16 cellular contexts compared by ENCODE assay signal in genomic region chr5:140566665-140567064, GRCh38. TPM values are rescaled to one million over a fixed set of nuclear protein-coding genes. Genes with fewer than 3 reads are reported as not detected.
DNase-seq lines count a peak whose midpoint lies in the region; ATAC-seq and TF ChIP-seq lines count a peak whose summit lies in the region.
"Had no signal": no experiment of that assay in that cellular context is flagged by ENCODE, and none has a peak within 500 bp of the region (broad histone marks: within the 10 kb centered on the region; RNA-seq: fewer than 3 reads in every experiment).

No MANE protein-coding gene starts in this region.

- H3K4me1 Mint-ChIP-seq in Calu3 (ENCODE audit: low read depth, unreplicated experiment) (peaks cover 16% of the 10 kb centered on the region), nephron (peaks cover 41% of the 10 kb centered on the region)
- H3K4me1 Mint-ChIP-seq in activated naive CD8-positive, alpha-beta T cell treated with anti-CD3 and anti-CD28 coated beads, Interleukin-2, amount 50 U/mL, for 24 hours, result peaks cover 59% of the 10 kb centered on the region

- H3K79me2 ChIP-seq in SK-N-SH (ENCODE audit: insufficient read depth), result peaks cover 28% of the 10 kb centered on the region

- ATAC-seq in SK-N-SH treated with all-trans-retinoic acid at 6 μM for 48 hours (no peak), HG03095 (IDR thresholded peaks at IDR 0.05; ENCODE audit: unreplicated experiment) (no peak)
- no peak for ATAC-seq in activated naive CD8-positive, alpha-beta T cell treated with anti-CD3 and anti-CD28 coated beads, Interleukin-2, amount 50 U/mL, for 24 hours
- ATAC-seq: gastroesophageal sphincter had no signal

- no peak overlapping the region for H3K27ac ChIP-seq in SK-N-SH (ENCODE audit: low read depth in 2 of 2, low read length in 1 of 2)
- no peak overlapping the region for H3K27ac ChIP-seq in neuronal stem cell (replicated peaks; ENCODE audit: low read length)
- no peak overlapping the region for H3K27ac ChIP-seq in vagina
- H3K27ac ChIP-seq: 22Rv1, gastroesophageal sphincter had no signal

- H2AK5ac ChIP-seq in neuronal stem cell (ENCODE audit: low read depth, low read length), result no peak overlapping the region

- H2AFZ ChIP-seq in SK-N-SH (ENCODE audit: low read depth), result no peak overlapping the region
- no peak overlapping the region for H2AFZ ChIP-seq in neuronal stem cell (ENCODE audit: low read length)

- WGBS in SK-N-SH (ENCODE audit: low lambda C conversion rate), result 83% methylated on average over 5 of the region's 5 CpGs
- no CpG with 5 or more reads among the region's 5 CpGs for WGBS in neuronal stem cell (ENCODE audit: extremely low coverage in 2 of 2, insufficient read length in 2 of 2, insufficient replicate concordance in 1 of 2), 2 donors

- H3K9me3 Mint-ChIP-seq in Calu3 (ENCODE audit: low read depth, unreplicated experiment) (no peaks in the 10 kb centered on the region), nephron (no peaks in the 10 kb centered on the region)
- no peaks in the 10 kb centered on the region for H3K9me3 Mint-ChIP-seq in activated naive CD8-positive, alpha-beta T cell treated with anti-CD3 and anti-CD28 coated beads, Interleukin-2, amount 50 U/mL, for 24 hours

- H3K4me3 ChIP-seq in SK-N-SH (ENCODE audit: low read depth in 2 of 2, low read length in 1 of 2) (no peak overlapping the region), neuronal stem cell (ENCODE audit: low read length in 2 of 2) (no peak overlapping the region), vagina (no peak overlapping the region)
- H3K4me3 ChIP-seq: gastroesophageal sphincter, MG63 had no signal

- H3K36me3 ChIP-seq in SK-N-SH (replicated peaks in 1 of 2; ENCODE audit: control insufficient read depth in 1 of 2, insufficient read depth in 2 of 2, low read length in 1 of 2) (peaks cover 8 to 28% of the 10 kb centered on the region in 2 experiments), neuronal stem cell (replicated peaks in 1 of 2; ENCODE audit: control insufficient read depth in 2 of 2, insufficient read depth in 2 of 2, low read length in 2 of 2) (peaks cover 23 to 41% of the 10 kb centered on the region in 2 donors), vagina (peaks cover 0 to 20% of the 10 kb centered on the region in 2 donors)

- no peak overlapping the region for H2BK15ac ChIP-seq in neuronal stem cell (ENCODE audit: low read length)

- H2BK12ac ChIP-seq in neuronal stem cell (ENCODE audit: low read length), result no peak overlapping the region

- H2BK5ac ChIP-seq in neuronal stem cell (ENCODE audit: low read length), result no peak overlapping the region

- H3K27me3 ChIP-seq in SK-N-SH (ENCODE audit: insufficient read depth) (no peaks in the 10 kb centered on the region), neuronal stem cell (ENCODE audit: control insufficient read depth in 3 of 3, insufficient read depth in 3 of 3, low read depth in 1 of 3, low read length in 3 of 3) (no peaks in the 10 kb centered on the region), vagina (no peaks in the 10 kb centered on the region)
- H3K27me3 ChIP-seq: gastroesophageal sphincter, MG63, suprapubic skin had no signal

- H3K18ac ChIP-seq in neuronal stem cell (ENCODE audit: low read length), result no peak overlapping the region

- TF ChIP-seq EP300 in SK-N-SH (IDR thresholded peaks at IDR 0.05; ENCODE audit: borderline replicate concordance in 1 of 2, low read depth in 1 of 2, low read length in 1 of 2), result no peak

- intact Hi-C loops in Calu3 (cut with micrococcal nuclease; ENCODE audit: unreplicated experiment), result no loop called here
- intact Hi-C loops in vagina (cut with DNase I), result loop anchor here (10.0 kb wide), 1 partner anchor 68 kb away; the partner anchor contains the start of genes CD14 and TMCO6

- DNase-seq in SK-N-SH (no peak), Calu3 (no peak), neuronal stem cell (ENCODE audit: low spot score) (no peak), vagina (ENCODE audit: extremely low spot score in 2 of 2) (no peak)
- no peak for DNase-seq in activated naive CD8-positive, alpha-beta T cell treated with anti-CD3 and anti-CD28 coated beads, Interleukin-2, amount 50 U/mL, for 24 hours
- DNase-seq: amniotic stem cell, MG63, NCI-H2029, NCI-H524 treated with DMSO at 0.1 percent for 48 hours had no signal

- POLR2A ChIA-PET in SK-N-SH (lab: Yijun Ruan, JAX), result interaction anchor here (1.4 kb wide), 1 partner anchor 9 kb away, joined by 4 read pairs; no protein-coding TSS in a partner anchor

- H3K27me3 Mint-ChIP-seq in Calu3 (ENCODE audit: unreplicated experiment), result no peaks in the 10 kb centered on the region
- no peaks in the 10 kb centered on the region for H3K27me3 Mint-ChIP-seq in activated naive CD8-positive, alpha-beta T cell treated with anti-CD3 and anti-CD28 coated beads, Interleukin-2, amount 50 U/mL, for 24 hours
- H3K27me3 Mint-ChIP-seq in nephron (ENCODE audit: low read depth), result no peaks in the 10 kb centered on the region

- peaks cover 3 to 20% of the 10 kb centered on the region in 2 experiments; a peak in 1 of 4 replicates for H3K4me1 ChIP-seq in SK-N-SH (ENCODE audit: control insufficient read depth in 1 of 2, insufficient read depth in 2 of 2, low read depth in 1 of 2, low read length in 1 of 2)
- H3K4me1 ChIP-seq in neuronal stem cell (ENCODE audit: control insufficient read depth in 2 of 2, insufficient read depth in 1 of 2, low read depth in 1 of 2, low read length in 2 of 2), result peaks cover 6% of the 10 kb centered on the region in 2 donors
- peaks cover 55% of the 10 kb centered on the region for H3K4me1 ChIP-seq in vagina

- H3K27ac Mint-ChIP-seq in Calu3 (ENCODE audit: unreplicated experiment) (no peak overlapping the region), nephron (no peak overlapping the region)
- peak overlapping the region; percentile 41 for H3K27ac Mint-ChIP-seq in activated naive CD8-positive, alpha-beta T cell treated with anti-CD3 and anti-CD28 coated beads, Interleukin-2, amount 50 U/mL, for 24 hours

- no peak overlapping the region for H4K8ac ChIP-seq in neuronal stem cell (ENCODE audit: low read depth, low read length)

- TF ChIP-seq CTCF in SK-N-SH (IDR thresholded peaks at IDR 0.05) (no peak), Calu3 (IDR thresholded peaks at IDR 0.05; ENCODE audit: unreplicated experiment) (no peak), nephron (IDR thresholded peaks at IDR 0.05; ENCODE audit: unreplicated experiment in 3 of 3) (no peak), vagina (IDR thresholded peaks at IDR 0.05) (no peak)

- H4K20me1 ChIP-seq in SK-N-SH (ENCODE audit: insufficient read depth), result no peaks in the 10 kb centered on the region

- H3K4me3 Mint-ChIP-seq in Calu3 (ENCODE audit: low read depth, unreplicated experiment) (peak overlapping the region; percentile 4), nephron (peak overlapping the region; percentile 59 to 99 (median 80))
- peak overlapping the region; percentile 14 for H3K4me3 Mint-ChIP-seq in activated naive CD8-positive, alpha-beta T cell treated with anti-CD3 and anti-CD28 coated beads, Interleukin-2, amount 50 U/mL, for 24 hours

- no peak overlapping the region for H3K14ac ChIP-seq in neuronal stem cell (ENCODE audit: low read length)

- TF ChIP-seq RAD21 in SK-N-SH (IDR thresholded peaks at IDR 0.05; ENCODE audit: low read length), result no peak

- no TSS peak for BruUV-seq in Calu3 (replicated peaks; lab: Mats Ljungman, UMichigan)

- no peak overlapping the region for H4K91ac ChIP-seq in neuronal stem cell (ENCODE audit: low read depth, low read length, poor library complexity)

- H3K4ac ChIP-seq in neuronal stem cell (ENCODE audit: low read length), result no peak overlapping the region

- no peak for TF ChIP-seq POLR2A in vagina (IDR thresholded peaks at IDR 0.05)

- H3K79me1 ChIP-seq in neuronal stem cell (ENCODE audit: low read depth, low read length), result peaks cover 3% of the 10 kb centered on the region

- H3K4me2 ChIP-seq in SK-N-SH (peak overlapping the region; percentile 77; the same call in 1 of the 2 replicates), neuronal stem cell (ENCODE audit: insufficient read depth, low read length, poor library complexity, severe bottlenecking) (no peak overlapping the region)

- CTCF ChIA-PET in SK-N-SH (lab: Yijun Ruan, JAX), result interaction anchor here (0.6 to 0.8 kb wide), 2 partner anchors 31 to 327 kb away, joined by 3 read pairs; no protein-coding TSS in a partner anchor
- CTCF ChIA-PET in Calu3 (lab: Charles Lee), result no interaction called here

- H3K23ac ChIP-seq in neuronal stem cell (ENCODE audit: low read depth, low read length, poor library complexity), result no peak overlapping the region

- H3K36me3 Mint-ChIP-seq in Calu3 (ENCODE audit: insufficient read depth, unreplicated experiment) (peaks cover 31% of the 10 kb centered on the region), nephron (ENCODE audit: low read depth) (peaks cover 17% of the 10 kb centered on the region)
- peaks cover 30% of the 10 kb centered on the region for H3K36me3 Mint-ChIP-seq in activated naive CD8-positive, alpha-beta T cell treated with anti-CD3 and anti-CD28 coated beads, Interleukin-2, amount 50 U/mL, for 24 hours (ENCODE audit: low read depth)

- peaks cover 5% of the 10 kb centered on the region for H3F3A ChIP-seq in SK-N-SH (replicated peaks; ENCODE audit: insufficient read depth)

- H3K9ac ChIP-seq in SK-N-SH (no peak overlapping the region), neuronal stem cell (ENCODE audit: low read depth, low read length, poor library complexity) (no peak overlapping the region)

- no peak overlapping the region for H2BK120ac ChIP-seq in neuronal stem cell (ENCODE audit: low read depth, low read length)

- no peaks in the 10 kb centered on the region for H3K9me2 ChIP-seq in SK-N-SH

- no peaks in the 10 kb centered on the region for H3K9me3 ChIP-seq in SK-N-SH
- H3K9me3 ChIP-seq in neuronal stem cell (replicated peaks in 1 of 2; ENCODE audit: control insufficient read depth in 2 of 2, insufficient read depth in 1 of 2, low read depth in 1 of 2, low read length in 2 of 2), result no peaks in the 10 kb centered on the region
- no peaks in the 10 kb centered on the region for H3K9me3 ChIP-seq in vagina
- H3K9me3 ChIP-seq: gastroesophageal sphincter, MG63, suprapubic skin had no signal

RNA-seq across cellular contexts. Expression of gene SLC35A4, which starts 2.0 kb away (rescaled TPM):
- 56.2 and 74.9 TPM in 2 replicates for polyA plus RNA-seq in SK-N-SH (2012; rRNA removed)
- 39.3 and 58.7 TPM in 2 replicates for polyA plus RNA-seq in SK-N-SH (2012; cell fraction: cytosol; rRNA removed)
- 54.5 and 59.4 TPM in 2 replicates for polyA plus RNA-seq in SK-N-SH (2012; cell fraction: nucleus; rRNA removed)
- total RNA-seq in Calu3 (2022), result 80.6 and 93.6 TPM in 2 replicates
- 63.6 TPM for polyA plus RNA-seq in neuronal stem cell (2013, experiment 1 of 2)
- 61.2 TPM for polyA plus RNA-seq in neuronal stem cell (2013, experiment 2 of 2)
- 21.4 TPM for total RNA-seq in vagina

RNA-seq across cellular contexts. Expression of gene APBB3, which starts 2.3 kb away (rescaled TPM):
- 36.0 and 54.5 TPM in 2 replicates for polyA plus RNA-seq in SK-N-SH (2012; rRNA removed)
- 8.4 and 11.9 TPM in 2 replicates for polyA plus RNA-seq in SK-N-SH (2012; cell fraction: cytosol; rRNA removed)
- 264 and 329 TPM in 2 replicates for polyA plus RNA-seq in SK-N-SH (2012; cell fraction: nucleus; rRNA removed)
- 15.1 and 15.7 TPM in 2 replicates for total RNA-seq in Calu3 (2022)
- 10.0 TPM for polyA plus RNA-seq in neuronal stem cell (2013, experiment 1 of 2)
- polyA plus RNA-seq in neuronal stem cell (2013, experiment 2 of 2), result 8.5 TPM
- total RNA-seq in vagina, result 16.7 TPM

RNA-seq across cellular contexts. Expression of gene SRA1, which starts 9.4 kb away (rescaled TPM):
- 35.9 and 37.8 TPM in 2 replicates for polyA plus RNA-seq in SK-N-SH (2012; rRNA removed)
- 36.1 and 37.2 TPM in 2 replicates for polyA plus RNA-seq in SK-N-SH (2012; cell fraction: cytosol; rRNA removed)
- 52.5 and 70.9 TPM in 2 replicates for polyA plus RNA-seq in SK-N-SH (2012; cell fraction: nucleus; rRNA removed)
- total RNA-seq in Calu3 (2022) (29.5 and 33.0 TPM in 2 replicates), vagina (20.4 TPM)
- polyA plus RNA-seq in neuronal stem cell (2013, experiment 1 of 2), result 29.3 TPM
- polyA plus RNA-seq in neuronal stem cell (2013, experiment 2 of 2), result 29.1 TPM

RNA-seq across cellular contexts. Expression of gene EIF4EBP3, which starts 19.2 kb away (rescaled TPM):
- 1.1 and 1.2 TPM in 2 replicates for polyA plus RNA-seq in SK-N-SH (2012; rRNA removed)
- polyA plus RNA-seq in SK-N-SH (2012; cell fraction: cytosol; rRNA removed), result 0.63 and 0.79 TPM in 2 replicates
- 3.4 and 3.6 TPM in 2 replicates for polyA plus RNA-seq in SK-N-SH (2012; cell fraction: nucleus; rRNA removed)
- total RNA-seq in Calu3 (2022) (14.1 and 18.8 TPM in 2 replicates), vagina (38.1 TPM)
- 6.6 TPM for polyA plus RNA-seq in neuronal stem cell (2013, experiment 1 of 2)
- polyA plus RNA-seq in neuronal stem cell (2013, experiment 2 of 2), result 6.6 TPM
- total RNA-seq: H4 had no signal

Comparison
In these comparisons a context has a peak if more than half of its experiments do, and no peak if none do; other contexts are left out.
1. H3K4me3 Mint-ChIP-seq: peak in every context shown above with its lines; median percentile 80 in nephron; 14 in activated naive CD8-positive, alpha-beta T cell treated with anti-CD3 and anti-CD28 coated beads, Interleukin-2, amount 50 U/mL, for 24 hours; 4 in Calu3.